Comparison of ENCODE assay signal across 8 cellular contexts in genomic region chr2:190359896-190360376, GRCh38. TPM values are rescaled to one million over a fixed set of nuclear protein-coding genes. Genes with fewer than 3 reads are reported as not detected.
DNase-seq lines count a peak whose midpoint lies in the region; ATAC-seq and TF ChIP-seq lines count a peak whose summit lies in the region.

No MANE protein-coding gene starts in this region.

- WGBS in heart left ventricle, 4 donors, result 1 to 6% (median 3%) methylated on average over 6 of the region's 6 CpGs

- H3K4me1 ChIP-seq in heart left ventricle, result peaks cover 0 to 39% (median 18%) of the 10 kb centered on the region in 12 donors

- H3K27me3 ChIP-seq in heart left ventricle, result no peaks in the 10 kb centered on the region

- TF ChIP-seq CTCF in heart left ventricle (IDR thresholded peaks at IDR 0.05), result no peak
- TF ChIP-seq CTCF in progenitor cell of endocrine pancreas (IDR thresholded peaks at IDR 0.05; ENCODE audit: unreplicated experiment), result no peak

- peak overlapping the region; percentile 86 for H3K4me3 Mint-ChIP-seq in activated naive CD8-positive, alpha-beta T cell
- no peak overlapping the region for H3K4me3 Mint-ChIP-seq in progenitor cell of endocrine pancreas (ENCODE audit: low read depth)

- intact Hi-C loops in heart left ventricle (cut with DNase I), result no loop called here

- H3K27ac Mint-ChIP-seq in activated naive CD8-positive, alpha-beta T cell, result peak overlapping the region; percentile 85
- no peak overlapping the region for H3K27ac Mint-ChIP-seq in progenitor cell of endocrine pancreas

- DNase-seq in NCI-H446 (lab: John Stamatoyannopoulos, UW) (peak; percentile 36 to 84), heart left ventricle (peak; percentile 57 to 72 (median 67)), putamen (ENCODE audit: low spot score) (peak; percentile 82), progenitor cell of endocrine pancreas (ENCODE audit: low spot score, unreplicated experiment) (no peak), SKM-1 (lab: John Stamatoyannopoulos, UW; ENCODE audit: unreplicated experiment) (no peak)

- no peaks in the 10 kb centered on the region for H3K9me3 ChIP-seq in heart left ventricle

- H3K36me3 ChIP-seq in heart left ventricle, result peaks cover 0 to 42% (median 19%) of the 10 kb centered on the region in 9 donors

- H3K4me3 ChIP-seq in heart left ventricle, result peak overlapping the region in 9 of 12 donors; percentile 10 to 48 (median 28)

- H3K27me3 Mint-ChIP-seq in activated naive CD8-positive, alpha-beta T cell, result no peaks in the 10 kb centered on the region
- H3K27me3 Mint-ChIP-seq in progenitor cell of endocrine pancreas, result no peaks in the 10 kb centered on the region

- ATAC-seq in GM18498 (IDR thresholded peaks at IDR 0.05; ENCODE audit: unreplicated experiment) (peak; percentile 97), HG02610 (IDR thresholded peaks at IDR 0.05; ENCODE audit: unreplicated experiment) (peak; percentile 94), heart left ventricle (peak; percentile 84 to 92 (median 87))

- no peaks in the 10 kb centered on the region for H3K9me3 Mint-ChIP-seq in activated naive CD8-positive, alpha-beta T cell (ENCODE audit: low read depth)
- H3K9me3 Mint-ChIP-seq in progenitor cell of endocrine pancreas (ENCODE audit: low read depth), result no peaks in the 10 kb centered on the region

- no peak for TF ChIP-seq POLR2A in heart left ventricle (IDR thresholded peaks at IDR 0.05)

- H3K27ac ChIP-seq in heart left ventricle, result peak overlapping the region in 10 of 12 donors; percentile 9 to 70 (median 38)

- H3K4me1 Mint-ChIP-seq in activated naive CD8-positive, alpha-beta T cell (ENCODE audit: low read depth), result peaks cover 32% of the 10 kb centered on the region
- H3K4me1 Mint-ChIP-seq in progenitor cell of endocrine pancreas (ENCODE audit: low read depth), result peaks cover 16% of the 10 kb centered on the region

- H3K36me3 Mint-ChIP-seq in activated naive CD8-positive, alpha-beta T cell, result peaks cover 5% of the 10 kb centered on the region
- no peaks in the 10 kb centered on the region for H3K36me3 Mint-ChIP-seq in progenitor cell of endocrine pancreas (ENCODE audit: insufficient read depth)

RNA-seq across cellular contexts. Expression of gene INPP1, which starts 16.5 kb away (rescaled TPM):
- 10 to 100 TPM in 8 of 9 donors, 1 to 10 TPM in 1; 7.8 to 18.5 (median 13.1) TPM for total RNA-seq in heart left ventricle
- 10 to 100 TPM; 14.1 to 26.2 TPM for polyA plus RNA-seq in heart left ventricle
- 15.4 and 15.5 TPM in 2 replicates for total RNA-seq in progenitor cell of endocrine pancreas

RNA-seq across cellular contexts. Expression of gene HIBCH, which starts 40.3 kb away (rescaled TPM):
- total RNA-seq in heart left ventricle, result 10 to 100 TPM in 8 of 9 donors, 1 to 10 TPM in 1; 7.7 to 25.3 (median 23.2) TPM
- 10 to 100 TPM in 1 of 2 donors, 1 to 10 TPM in 1; 8.4 to 15.6 TPM for polyA plus RNA-seq in heart left ventricle
- 49.5 and 54.8 TPM in 2 replicates for total RNA-seq in progenitor cell of endocrine pancreas

RNA-seq across cellular contexts. Expression of gene MFSD6, which starts 48.2 kb away (rescaled TPM):
- total RNA-seq in heart left ventricle (10 to 100 TPM; 13.9 to 75.0 (median 19.3) TPM), progenitor cell of endocrine pancreas (15.1 and 15.4 TPM in 2 replicates)
- polyA plus RNA-seq in heart left ventricle, result 10 to 100 TPM; 11.8 to 15.3 TPM

Comparison
In these comparisons a context has a peak if more than half of its experiments do, and no peak if none do; other contexts are left out.
1. DNase-seq: peak in NCI-H446 (2 of 2), heart left ventricle (5 of 5) and putamen (single experiment); none in progenitor cell of endocrine pancreas (single experiment) and SKM-1 (single experiment).
2. Peak in every context shown above with its lines, with median percentiles within 50 percentile points of each other: ATAC-seq.